1 cellular context compared by ENCODE assay signal in the genomic region with DNA sequence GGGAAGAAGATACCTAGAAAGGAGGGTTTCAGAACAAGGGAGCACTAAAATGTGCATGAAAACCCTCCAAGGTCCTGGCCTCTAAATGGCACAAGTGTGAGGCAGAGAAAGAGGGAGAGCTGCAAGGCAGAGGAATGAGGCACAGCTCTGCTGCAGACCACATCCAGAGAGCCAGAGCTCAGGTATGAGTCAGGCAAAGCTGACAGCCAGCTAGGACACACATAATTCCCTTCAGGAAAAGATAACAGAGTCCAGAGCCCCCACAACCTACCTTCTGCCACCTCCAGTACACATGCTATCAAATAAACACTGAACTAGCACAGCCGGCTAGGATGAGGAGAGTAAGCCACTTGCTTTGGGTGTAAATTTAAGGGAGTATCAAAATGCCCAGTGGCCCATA.
TF ChIP-seq lines count a peak whose summit lies in the region.

No MANE protein-coding gene starts in this region.

TF ChIP-seq in WTC11, 78 proteins besides CTCF, POLR2A, EP300 and RAD21 (continued from another document):
- TF ChIP-seq FOXP1 (CRISPR knock-in tag; IDR thresholded peaks at IDR 0.05; ENCODE audit: borderline replicate concordance), result no peak
- no peak for TF ChIP-seq ZSCAN18 (CRISPR knock-in tag; IDR thresholded peaks at IDR 0.05)
- TF ChIP-seq NFYB (CRISPR knock-in tag; conservative IDR thresholded peaks at IDR 0.05; ENCODE audit: low read depth), result no peak
- no peak for TF ChIP-seq NR3C1 (CRISPR knock-in tag; conservative IDR thresholded peaks at IDR 0.05; ENCODE audit: low read depth)
- no peak for TF ChIP-seq CDX4 (CRISPR knock-in tag; IDR thresholded peaks at IDR 0.05; ENCODE audit: borderline replicate concordance)
- no peak for TF ChIP-seq MXD4 (CRISPR knock-in tag; IDR thresholded peaks at IDR 0.05; ENCODE audit: borderline replicate concordance)
- no peak for TF ChIP-seq FOXK1 (CRISPR knock-in tag; IDR thresholded peaks at IDR 0.05)
- no peak for TF ChIP-seq EMX1 (CRISPR knock-in tag; IDR thresholded peaks at IDR 0.05)
- TF ChIP-seq IRF2 (CRISPR knock-in tag; IDR thresholded peaks at IDR 0.05; ENCODE audit: borderline replicate concordance, low read depth), result no peak
- TF ChIP-seq, protein P1, sequence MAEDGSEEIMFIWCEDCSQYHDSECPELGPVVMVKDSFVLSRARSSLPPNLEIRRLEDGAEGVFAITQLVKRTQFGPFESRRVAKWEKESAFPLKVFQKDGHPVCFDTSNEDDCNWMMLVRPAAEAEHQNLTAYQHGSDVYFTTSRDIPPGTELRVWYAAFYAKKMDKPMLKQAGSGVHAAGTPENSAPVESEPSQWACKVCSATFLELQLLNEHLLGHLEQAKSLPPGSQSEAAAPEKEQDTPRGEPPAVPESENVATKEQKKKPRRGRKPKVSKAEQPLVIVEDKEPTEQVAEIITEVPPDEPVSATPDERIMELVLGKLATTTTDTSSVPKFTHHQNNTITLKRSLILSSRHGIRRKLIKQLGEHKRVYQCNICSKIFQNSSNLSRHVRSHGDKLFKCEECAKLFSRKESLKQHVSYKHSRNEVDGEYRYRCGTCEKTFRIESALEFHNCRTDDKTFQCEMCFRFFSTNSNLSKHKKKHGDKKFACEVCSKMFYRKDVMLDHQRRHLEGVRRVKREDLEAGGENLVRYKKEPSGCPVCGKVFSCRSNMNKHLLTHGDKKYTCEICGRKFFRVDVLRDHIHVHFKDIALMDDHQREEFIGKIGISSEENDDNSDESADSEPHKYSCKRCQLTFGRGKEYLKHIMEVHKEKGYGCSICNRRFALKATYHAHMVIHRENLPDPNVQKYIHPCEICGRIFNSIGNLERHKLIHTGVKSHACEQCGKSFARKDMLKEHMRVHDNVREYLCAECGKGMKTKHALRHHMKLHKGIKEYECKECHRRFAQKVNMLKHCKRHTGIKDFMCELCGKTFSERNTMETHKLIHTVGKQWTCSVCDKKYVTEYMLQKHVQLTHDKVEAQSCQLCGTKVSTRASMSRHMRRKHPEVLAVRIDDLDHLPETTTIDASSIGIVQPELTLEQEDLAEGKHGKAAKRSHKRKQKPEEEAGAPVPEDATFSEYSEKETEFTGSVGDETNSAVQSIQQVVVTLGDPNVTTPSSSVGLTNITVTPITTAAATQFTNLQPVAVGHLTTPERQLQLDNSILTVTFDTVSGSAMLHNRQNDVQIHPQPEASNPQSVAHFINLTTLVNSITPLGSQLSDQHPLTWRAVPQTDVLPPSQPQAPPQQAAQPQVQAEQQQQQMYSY (CRISPR knock-in tag; IDR thresholded peaks at IDR 0.05), result no peak
- no peak for TF ChIP-seq ZNF219 (CRISPR knock-in tag; IDR thresholded peaks at IDR 0.05; ENCODE audit: borderline replicate concordance)
- no peak for TF ChIP-seq SP1 (CRISPR knock-in tag; conservative IDR thresholded peaks at IDR 0.05)
- TF ChIP-seq MYBL2 (CRISPR knock-in tag; IDR thresholded peaks at IDR 0.05), result no peak
TF ChIP-seq in WTC11: peak in this region for 0.
